In the genomic region with DNA sequence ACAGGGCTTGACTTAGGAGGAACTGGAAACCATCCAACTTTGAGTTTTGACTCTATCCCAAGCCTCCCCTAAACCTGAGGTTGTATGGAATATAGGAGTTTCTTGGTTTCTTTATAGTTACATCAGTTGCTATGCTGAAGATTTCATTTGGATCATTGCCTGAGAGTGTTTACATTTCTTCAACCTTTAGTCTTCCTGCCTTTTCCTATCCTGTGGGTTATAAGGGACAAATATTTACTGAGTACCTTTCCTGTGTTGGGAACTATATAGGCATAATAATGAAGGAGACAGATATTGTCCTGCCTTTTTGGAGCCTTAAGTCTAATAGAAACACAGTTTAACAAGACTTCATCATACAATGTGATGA, we compare ENCODE assay signal across 27 cellular contexts. TPM values are rescaled to one million over a fixed set of nuclear protein-coding genes. Genes with fewer than 3 reads are reported as not detected.
DNase-seq lines count a peak whose midpoint lies in the region; ATAC-seq and TF ChIP-seq lines count a peak whose summit lies in the region.
"Had no signal": no experiment of that assay in that cellular context is flagged by ENCODE, and none has a peak within 500 bp of the region (broad histone marks: within the 10 kb centered on the region; RNA-seq: fewer than 3 reads in every experiment).

No MANE protein-coding gene starts in this region.

- peak overlapping the region; percentile 14 for H3K27ac Mint-ChIP-seq in neural progenitor cell
- H3K27ac Mint-ChIP-seq: activated B cell treated with CpG ODN at 0.5 μM for 24 hours; activated naive CD8-positive, alpha-beta T cell treated with anti-CD3 and anti-CD28 coated beads, Interleukin-2, amount 10 ng/mL, durations not matched to agents 7 days and 5 days; dendritic cell treated with granulocyte-macrophage colony-stimulating factor and Interleukin-4, amounts not matched to agents 40 ng/mL and 50 ng/mL, for 4 days; HFFc6; stimulated activated naive CD8-positive, alpha-beta T cell treated with anti-CD3 and anti-CD28 coated beads, Interleukin-15, amount 100 ng/mL, for 72 hours had no signal

- H3K4me1 Mint-ChIP-seq in neural progenitor cell, result no peaks in the 10 kb centered on the region
- H3K4me1 Mint-ChIP-seq: activated B cell treated with CpG ODN at 0.5 μM for 24 hours; neural crest cell; stimulated activated naive CD8-positive, alpha-beta T cell treated with anti-CD3 and anti-CD28 coated beads, Interleukin-15, amount 100 ng/mL, for 72 hours had no signal

- no peak overlapping the region for H3K4me2 ChIP-seq in neural progenitor cell

- peak; percentile 7 for DNase-seq in ELR (ENCODE audit: low read depth)
- DNase-seq in left colon, result no peak
- DNase-seq in neural progenitor cell (ENCODE audit: low spot score), result no peak
- DNase-seq in right cardiac atrium, result no peak
- no peak for DNase-seq in glomerular visceral epithelial cell (ENCODE audit: extremely low spot score)
- DNase-seq: activated B cell treated with CpG ODN at 0.5 μM for 24 hours; activated gamma-delta T cell treated with Interleukin-2 at 50 U/mL for 16 hours; activated naive CD8-positive, alpha-beta T cell treated with anti-CD3 and anti-CD28 coated beads, Interleukin-2, amount 10 ng/mL, durations not matched to agents 7 days and 5 days; activated T-cell treated with anti-CD3 and anti-CD28 coated beads, Interleukin-2, amount 50 U/mL, for 4 hours; heart right ventricle; stimulated activated CD4-positive, alpha-beta T cell treated with anti-CD3 and anti-CD28 coated beads, Interleukin-2, amount 100 ng/mL, for 48 hours; stimulated activated naive CD8-positive, alpha-beta T cell treated with anti-CD3 and anti-CD28 coated beads, Interleukin-15, amount 100 ng/mL, for 72 hours; uterus had no signal

- H3K4me1 ChIP-seq in neural progenitor cell (no peaks in the 10 kb centered on the region), right cardiac atrium (ENCODE audit: control insufficient read depth, insufficient read depth, low read length) (no peaks in the 10 kb centered on the region)
- H3K4me1 ChIP-seq: foreskin keratinocyte, heart right ventricle, right atrium auricular region, uterus had no signal

- peaks cover 7% of the 10 kb centered on the region for H3K36me3 ChIP-seq in neural progenitor cell
- H3K36me3 ChIP-seq: right atrium auricular region, thoracic aorta, uterus had no signal

- intact Hi-C loops in left colon (cut with DNase I, micrococcal nuclease) (no loop called here), right cardiac atrium (cut with DNase I) (loop anchor here in 2 of 4 donors (5.0 kb wide), 2 partner anchors 417 to 742 kb away; no protein-coding TSS in a partner anchor)

- peak; percentile 88 for ATAC-seq in left colon
- no peak for ATAC-seq in right cardiac atrium
- ATAC-seq in GM19452 (IDR thresholded peaks at IDR 0.05; ENCODE audit: unreplicated experiment), result no peak

- H3K27me3 ChIP-seq in neural progenitor cell (no peaks in the 10 kb centered on the region), right cardiac atrium (ENCODE audit: control insufficient read depth, insufficient read depth) (no peaks in the 10 kb centered on the region)
- H3K27me3 ChIP-seq: BLaER1 treated with 17β-estradiol and CSF1 and Interleukin-3, amounts not matched to agents 10 nM and 100 nM; foreskin keratinocyte; heart right ventricle; right atrium auricular region; uterus had no signal

- no peaks in the 10 kb centered on the region for H3F3A ChIP-seq in neural progenitor cell (ENCODE audit: low read depth)

- H3K9me3 Mint-ChIP-seq in neural progenitor cell, result peaks cover 2% of the 10 kb centered on the region
- H3K9me3 Mint-ChIP-seq: activated B cell treated with CpG ODN at 0.5 μM for 24 hours; activated naive CD8-positive, alpha-beta T cell treated with anti-CD3 and anti-CD28 coated beads, Interleukin-2, amount 10 ng/mL, durations not matched to agents 7 days and 5 days; activated T-cell treated with anti-CD3 and anti-CD28 coated beads, Interleukin-2, amount 50 U/mL, for 4 hours; dendritic cell treated with granulocyte-macrophage colony-stimulating factor and Interleukin-4, amounts not matched to agents 40 ng/mL and 50 ng/mL, for 4 days; HFFc6; neural crest cell; stimulated activated naive CD8-positive, alpha-beta T cell treated with anti-CD3 and anti-CD28 coated beads, Interleukin-15, amount 100 ng/mL, for 72 hours had no signal

- no peak overlapping the region for H3K4me3 Mint-ChIP-seq in neural progenitor cell
- H3K4me3 Mint-ChIP-seq: activated B cell treated with CpG ODN at 0.5 μM for 24 hours; activated naive CD8-positive, alpha-beta T cell treated with anti-CD3 and anti-CD28 coated beads, Interleukin-2, amount 10 ng/mL, durations not matched to agents 7 days and 5 days; activated T-cell treated with anti-CD3 and anti-CD28 coated beads, Interleukin-2, amount 50 U/mL, for 4 hours; dendritic cell treated with granulocyte-macrophage colony-stimulating factor and Interleukin-4, amounts not matched to agents 40 ng/mL and 50 ng/mL, for 4 days; HFFc6; neural crest cell; stimulated activated naive CD8-positive, alpha-beta T cell treated with anti-CD3 and anti-CD28 coated beads, Interleukin-15, amount 100 ng/mL, for 72 hours had no signal

- no peak overlapping the region for H3K9ac ChIP-seq in neural progenitor cell
- H3K9ac ChIP-seq: BLaER1 treated with 17β-estradiol and CSF1 and Interleukin-3, amounts not matched to agents 10 nM and 100 nM had no signal

- H3K4me3 ChIP-seq in neural progenitor cell, result no peak overlapping the region
- H3K4me3 ChIP-seq in right cardiac atrium (ENCODE audit: low read length), result no peak overlapping the region
- H3K4me3 ChIP-seq: BLaER1 treated with 17β-estradiol and CSF1 and Interleukin-3, amounts not matched to agents 10 nM and 100 nM; heart right ventricle; right atrium auricular region; thoracic aorta; uterus had no signal

- H4K20me1 ChIP-seq in neural progenitor cell (ENCODE audit: low read depth), result no peaks in the 10 kb centered on the region
- H4K20me1 ChIP-seq: BLaER1 treated with 17β-estradiol and CSF1 and Interleukin-3, amounts not matched to agents 10 nM and 100 nM had no signal

- peaks cover 3% of the 10 kb centered on the region for H3K9me3 ChIP-seq in neural progenitor cell (ENCODE audit: low read depth)
- no peaks in the 10 kb centered on the region for H3K9me3 ChIP-seq in right cardiac atrium (ENCODE audit: control insufficient read depth, low read length)
- H3K9me3 ChIP-seq: heart right ventricle, right atrium auricular region, thoracic aorta, uterus had no signal

- no peak overlapping the region for H2AFZ ChIP-seq in neural progenitor cell (replicated peaks)

- TF ChIP-seq CTCF in VCaP (conservative IDR thresholded peaks at IDR 0.05) (no peak), neural progenitor cell (IDR thresholded peaks at IDR 0.05) (no peak)

- peaks cover 8% of the 10 kb centered on the region for H3K36me3 Mint-ChIP-seq in neural progenitor cell

- H3K27ac ChIP-seq in VCaP (peak overlapping the region; percentile 76), neural progenitor cell (no peak overlapping the region), right cardiac atrium (ENCODE audit: low read length) (no peak overlapping the region)
- H3K27ac ChIP-seq: BLaER1 treated with 17β-estradiol and CSF1 and Interleukin-3, amounts not matched to agents 10 nM and 100 nM; foreskin keratinocyte; heart right ventricle; right atrium auricular region; thoracic aorta; uterus had no signal

- H3K79me2 ChIP-seq in neural progenitor cell (ENCODE audit: low read depth), result no peaks in the 10 kb centered on the region

- H3K27me3 Mint-ChIP-seq in neural progenitor cell (ENCODE audit: insufficient read depth, low read depth), result no peaks in the 10 kb centered on the region
- H3K27me3 Mint-ChIP-seq: activated B cell treated with CpG ODN at 0.5 μM for 24 hours; activated naive CD8-positive, alpha-beta T cell treated with anti-CD3 and anti-CD28 coated beads, Interleukin-2, amount 10 ng/mL, durations not matched to agents 7 days and 5 days; dendritic cell treated with granulocyte-macrophage colony-stimulating factor and Interleukin-4, amounts not matched to agents 40 ng/mL and 50 ng/mL, for 4 days; stimulated activated naive CD8-positive, alpha-beta T cell treated with anti-CD3 and anti-CD28 coated beads, Interleukin-15, amount 100 ng/mL, for 72 hours had no signal

RNA-seq across cellular contexts. Expression of a gene that starts 17.1 kb away (rescaled TPM):
- total RNA-seq in left colon (1 to 10 TPM; 3.4 to 4.4 TPM), neural progenitor cell (ENCODE audit: low replicate concordance) (8.8 and 11.6 TPM in 2 replicates), right cardiac atrium (1 to 10 TPM; 3.8 to 5.7 (median 4.6) TPM)
- 3.1 TPM for polyA plus RNA-seq in right cardiac atrium

RNA-seq across cellular contexts. Expression of a gene that starts 17.5 kb away (rescaled TPM):
- 1,000 to 10,000 TPM in 1 of 2 donors, 100 to 1,000 TPM in 1; 782 to 1,105 TPM for total RNA-seq in left colon
- 125 and 139 TPM in 2 replicates for total RNA-seq in neural progenitor cell (ENCODE audit: low replicate concordance)
- total RNA-seq in right cardiac atrium, result 100 to 1,000 TPM; 333 to 377 (median 362) TPM
- polyA plus RNA-seq in right cardiac atrium, result 245 TPM

RNA-seq across cellular contexts. Expression of a gene that starts 52.5 kb away (rescaled TPM):
- not detected for total RNA-seq in left colon
- total RNA-seq in neural progenitor cell (ENCODE audit: low replicate concordance), result not detected in 2 replicates
- total RNA-seq in right cardiac atrium, result not detected
- not detected for polyA plus RNA-seq in right cardiac atrium
- total RNA-seq: activated B cell treated with CpG ODN at 0.5 μM for 24 hours; activated naive CD8-positive, alpha-beta T cell treated with anti-CD3 and anti-CD28 coated beads, Interleukin-2, amount 10 ng/mL, durations not matched to agents 7 days and 5 days; activated T-cell treated with anti-CD3 and anti-CD28 coated beads, Interleukin-2, amount 50 U/mL, for 4 hours; cardiac septum; foreskin keratinocyte; H1; heart right ventricle; HFFc6; lung microvascular endothelial cell; neural crest cell; OCI-LY7; right atrium auricular region; SK-MEL-5; thoracic aorta had no signal
- polyA plus RNA-seq: foreskin keratinocyte, H1, heart right ventricle had no signal
